Comparison of ENCODE assay signal across 21 cellular contexts in the genomic region with DNA sequence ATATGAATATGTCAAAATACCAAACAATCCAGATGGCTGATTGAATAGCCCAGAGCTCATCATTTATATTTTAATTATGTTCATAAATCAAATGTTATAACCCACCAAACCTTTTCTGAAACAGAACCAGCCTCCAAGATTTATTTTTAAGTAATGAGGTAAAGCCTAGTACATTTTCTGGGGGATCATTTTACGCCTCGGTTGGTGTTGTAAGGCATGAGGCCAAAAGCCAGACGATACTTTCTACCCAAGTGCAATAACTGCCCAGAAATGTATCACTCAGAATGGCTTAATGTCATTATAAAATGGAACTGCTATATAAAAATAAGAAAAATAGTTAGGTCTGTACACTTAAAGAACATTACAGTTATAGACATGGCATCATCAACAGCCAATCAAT.
"Had no signal": no experiment of that assay in that cellular context is flagged by ENCODE, and none has a peak within 500 bp of the region (broad histone marks: within the 10 kb centered on the region; RNA-seq: fewer than 3 reads in every experiment).

No MANE protein-coding gene starts in this region.

- H3K9me3 ChIP-seq: left lung, pancreas, thoracic aorta, vagina had no signal

- H3K4me1 ChIP-seq: pancreas, vagina had no signal

- H3K4me3 ChIP-seq: cardiac muscle cell, hepatocyte, left lung, pancreas, skin epidermis, thoracic aorta, vagina had no signal

- H3K27ac ChIP-seq: hepatocyte, left lung, pancreas, thoracic aorta, vagina, WERI-Rb-1 had no signal

- H3K4me2 ChIP-seq: hepatocyte had no signal

- H3K36me3 ChIP-seq: cardiac muscle cell, left lung, pancreas, thoracic aorta, vagina had no signal

- H2AFZ ChIP-seq: hepatocyte had no signal

- ATAC-seq: activated CD8-positive, alpha-beta T cell treated with anti-CD3 and anti-CD28 coated beads, Interleukin-2, amount 10 ng/mL, durations not matched to agents 7 days and 5 days; activated naive CD8-positive, alpha-beta T cell treated with anti-CD3 and anti-CD28 coated beads, Interleukin-2, amount 50 U/mL, for 24 hours; left lung; pancreas; right cardiac atrium had no signal

- DNase-seq: activated CD4-positive, alpha-beta T cell treated with anti-CD3 and anti-CD28 coated beads, Interleukin-2, amount 10 ng/mL, durations not matched to agents 7 days and 5 days; activated CD4-positive, CD25-positive, alpha-beta regulatory T cell treated with anti-CD3 and anti-CD28 coated beads, Interleukin-2, amount 50 U/mL, for 72 hours; activated CD8-positive, alpha-beta T cell treated with anti-CD3 and anti-CD28 coated beads, Interleukin-2, amount 10 ng/mL, durations not matched to agents 7 days and 5 days; activated gamma-delta T cell; activated naive CD4-positive, alpha-beta T cell treated with anti-CD3 and anti-CD28 coated beads, Interleukin-2, amount 50 U/mL, for 16 hours; activated naive CD8-positive, alpha-beta T cell treated with anti-CD3 and anti-CD28 coated beads, Interleukin-2, amount 50 U/mL, for 24 hours; erythroblast; foreskin melanocyte; glutamatergic neuron; immature natural killer cell; left lung; nephron progenitor cell; pancreas; right cardiac atrium; stimulated activated naive CD4-positive, alpha-beta T cell; WERI-Rb-1 had no signal

- H3K79me2 ChIP-seq: hepatocyte had no signal

- H3K27me3 ChIP-seq: cardiac muscle cell, hepatocyte, left lung, pancreas, vagina had no signal
